ENCODE assay signal across 1 cellular context in the genomic region with DNA sequence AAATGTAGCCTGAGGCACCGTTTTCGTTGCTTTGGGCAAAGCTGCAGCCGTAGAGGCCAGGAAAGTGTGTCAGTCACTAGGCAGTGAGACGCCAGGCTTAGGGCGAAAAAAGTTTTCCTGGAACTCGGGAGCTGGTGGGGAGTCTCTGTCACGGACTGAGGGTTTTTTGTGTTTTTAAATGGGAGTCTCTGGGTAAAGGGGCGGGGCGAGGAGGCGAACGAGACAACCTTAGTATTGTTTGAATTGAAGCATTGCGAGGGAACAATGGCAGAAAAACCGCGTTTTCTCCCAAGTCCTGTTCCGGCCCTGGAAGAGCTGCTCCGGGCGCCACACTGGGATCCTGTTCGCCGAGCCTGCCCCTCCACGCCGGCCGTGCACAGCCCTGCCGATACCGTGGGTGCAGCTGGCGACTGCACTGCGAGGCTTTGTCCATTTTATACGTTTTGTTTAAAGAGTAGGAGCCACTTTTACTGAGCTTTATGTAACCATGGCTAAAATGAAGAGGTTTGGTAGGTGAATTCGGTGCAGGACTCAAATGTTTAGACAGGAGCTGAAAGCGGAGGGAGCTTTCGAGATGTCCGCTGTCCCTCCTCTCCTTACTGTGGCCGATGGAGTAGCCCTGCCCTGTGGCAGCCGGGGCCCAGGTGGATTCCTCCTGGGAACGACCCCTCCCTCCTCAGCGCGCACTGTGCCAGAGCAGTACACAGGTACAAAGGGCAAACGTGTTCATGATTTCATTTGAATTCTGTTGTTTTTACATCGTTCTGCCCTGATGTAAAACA.
TF ChIP-seq lines count a peak whose summit lies in the region.

No MANE protein-coding gene starts in this region.

TF ChIP-seq in A549, 52 proteins besides CTCF, POLR2A, EP300 and RAD21 (continued from another document):
- TF ChIP-seq PBX3 (IDR thresholded peaks at IDR 0.05) (no peak), RCOR1 (IDR thresholded peaks at IDR 0.05; ENCODE audit: low read depth, low read length) (no peak)
